9 cellular contexts compared by ENCODE assay signal in genomic region chr2:1744446-1745170, GRCh38. TPM values are rescaled to one million over a fixed set of nuclear protein-coding genes. Genes with fewer than 3 reads are reported as not detected.
DNase-seq lines count a peak whose midpoint lies in the region; ATAC-seq and FAIRE-seq lines count a peak whose summit lies in the region.
"Had no signal": no experiment of that assay in that cellular context is flagged by ENCODE, and none has a peak within 500 bp of the region (broad histone marks: within the 10 kb centered on the region; RNA-seq: fewer than 3 reads in every experiment).

PXDN (minus strand) TSS chr2:1744515; CDS start chr2:1744455, 60 bp downstream.

- peaks cover 0 to 4% of the 10 kb centered on the region in 2 donors for H3K4me1 Mint-ChIP-seq in immature natural killer cell

- ATAC-seq in GM21381 (IDR thresholded peaks at IDR 0.05; ENCODE audit: unreplicated experiment) (no peak), HG03025 (IDR thresholded peaks at IDR 0.05; ENCODE audit: low FRiP score, unreplicated experiment) (no peak)

- H3K4me1 ChIP-seq in neuron (ENCODE audit: insufficient read depth, low read length), result no peaks in the 10 kb centered on the region

- peaks cover 2% of the 10 kb centered on the region for H3K9me3 ChIP-seq in neuron (ENCODE audit: low read length)

- H3K36me3 Mint-ChIP-seq in immature natural killer cell, result no peaks in the 10 kb centered on the region

- peak within 1 kb of the TSS; percentile 36 for H2AFZ ChIP-seq in neuron (ENCODE audit: low read depth, low read length)

- H3K27ac Mint-ChIP-seq in immature natural killer cell, result no peak within 1 kb of the TSS

- FAIRE-seq in frontal cortex (lab: Jason Lieb, UNC), result no peak
- FAIRE-seq: TTC549 had no signal

- H3K4me3 ChIP-seq in neuron (ENCODE audit: low read length), result peak within 1 kb of the TSS; percentile 47

- no peaks in the 10 kb centered on the region for H3K9me3 Mint-ChIP-seq in immature natural killer cell

- no peaks in the 10 kb centered on the region for H3K36me3 ChIP-seq in neuron (ENCODE audit: insufficient read depth, low read length)

- peaks cover 3 to 16% (median 6%) of the 10 kb centered on the region in 3 donors for H3K27me3 Mint-ChIP-seq in immature natural killer cell (ENCODE audit: low read depth in 3 of 3)

- H3K27me3 ChIP-seq in neuron (ENCODE audit: insufficient read depth, low read length), result no peaks in the 10 kb centered on the region

- H3K4me3 Mint-ChIP-seq in immature natural killer cell, result peak within 1 kb of the TSS in 2 of 5 donors; percentile 51 to 60

- DNase-seq in DMS 273 (lab: John Stamatoyannopoulos, UW; ENCODE audit: unreplicated experiment), result peak; percentile 49
- no peak for DNase-seq in DMS 273 treated with DMSO at 0.1 percent for 48 hours (lab: John Stamatoyannopoulos, UW)
- peak; percentile 40 for DNase-seq in T1000 (lab: John Stamatoyannopoulos, UW)
- no peak for DNase-seq in frontal cortex (ENCODE audit: low spot score in 2 of 2)
- DNase-seq in immature natural killer cell, result no peak

RNA-seq across cellular contexts. Expression of gene PXDN, which starts in this region (rescaled TPM):
- total RNA-seq in frontal cortex, result 21.6 TPM
- 1 to 10 TPM in 1 of 3 donors, under 1 TPM in 1, not detected in 1; 0.93 to 1.0 TPM for polyA plus RNA-seq in immature natural killer cell

Comparison
In these comparisons a context has a peak if more than half of its experiments do, and no peak if none do; other contexts are left out.
1. DNase-seq: peak in DMS 273 (single experiment) and T1000 (single experiment); none in DMS 273 treated with DMSO at 0.1 percent for 48 hours (single experiment), frontal cortex (0 of 2) and immature natural killer cell (0 of 3).